In genomic region chr10:15167411-15168295, GRCh38 we compare ENCODE assay signal across 8 cellular contexts. TPM values are rescaled to one million over a fixed set of nuclear protein-coding genes. Genes with fewer than 3 reads are reported as not detected.
DNase-seq lines count a peak whose midpoint lies in the region; ATAC-seq and TF ChIP-seq lines count a peak whose summit lies in the region.

No MANE protein-coding gene starts in this region.

- H3K36me3 Mint-ChIP-seq in activated CD4-positive, alpha-beta memory T cell treated with anti-CD3 and anti-CD28 coated beads for 36 hours = peaks cover 2% of the 10 kb centered on the region

- 0% methylated on average over 32 of the region's 55 CpGs for WGBS in mesenchymal stem cell

- intact Hi-C loops in activated CD4-positive, alpha-beta memory T cell treated with anti-CD3 and anti-CD28 coated beads for 36 hours (cut with micrococcal nuclease) = loop anchor here (1.0 to 10.0 kb wide), 11 partner anchors 26 to 1650 kb away; partner anchors contain the start of genes FAM171A1, MEIG1, PTER and RPP38

- no peak overlapping the region for H4K8ac ChIP-seq in mesenchymal stem cell (ENCODE audit: low read length)

- peak overlapping the region; percentile 58 for H3K27ac ChIP-seq in mesenchymal stem cell (ENCODE audit: low read length, poor library complexity, severe bottlenecking)

- peak overlapping the region in 1 of 2 experiments; percentile 19 for H3K4ac ChIP-seq in mesenchymal stem cell (ENCODE audit: low read depth in 1 of 2, low read length in 2 of 2)

- peak overlapping the region; percentile 90 for H3K9ac ChIP-seq in endocrine pancreas (ENCODE audit: control insufficient read depth, insufficient read depth, low read length)
- peak overlapping the region; percentile 90 for H3K9ac ChIP-seq in mesenchymal stem cell (ENCODE audit: low read length)

- peak overlapping the region; percentile 88 for H3K4me2 ChIP-seq in mesenchymal stem cell (ENCODE audit: low read length, poor library complexity, severe bottlenecking)

- peak overlapping the region in 1 of 2 experiments; percentile 8 for H2BK12ac ChIP-seq in mesenchymal stem cell (ENCODE audit: low read length in 2 of 2)

- no peak overlapping the region for H2BK15ac ChIP-seq in mesenchymal stem cell (ENCODE audit: low read depth, poor library complexity, severe bottlenecking)

- H3K36me3 ChIP-seq in endocrine pancreas (ENCODE audit: control insufficient read depth, insufficient read depth, low read length) (no peaks in the 10 kb centered on the region), mesenchymal stem cell (ENCODE audit: control insufficient read depth in 1 of 2, insufficient read depth in 2 of 2, low read depth in 1 of 2, low read length in 2 of 2) (no peaks in the 10 kb centered on the region)

- H3K4me1 Mint-ChIP-seq in activated CD4-positive, alpha-beta memory T cell treated with anti-CD3 and anti-CD28 coated beads for 36 hours (ENCODE audit: low read depth) = peaks cover 52% of the 10 kb centered on the region

- peak overlapping the region; percentile 84 for H2BK5ac ChIP-seq in mesenchymal stem cell (ENCODE audit: low read depth, low read length, poor library complexity, severe bottlenecking)

- H3K14ac ChIP-seq in mesenchymal stem cell (ENCODE audit: low read length in 2 of 2) = peak overlapping the region; percentile 57 to 98

- H3K27ac Mint-ChIP-seq in activated CD4-positive, alpha-beta memory T cell treated with anti-CD3 and anti-CD28 coated beads for 36 hours = peak overlapping the region; percentile 69

- H3K9me3 ChIP-seq in endocrine pancreas (ENCODE audit: control insufficient read depth, low read length) = no peaks in the 10 kb centered on the region
- H3K9me3 ChIP-seq in mesenchymal stem cell (ENCODE audit: control insufficient read depth, low read length) = no peaks in the 10 kb centered on the region

- peak overlapping the region; percentile 83 for H4K91ac ChIP-seq in mesenchymal stem cell (ENCODE audit: low read length)

- CTCF ChIA-PET in activated CD4-positive, alpha-beta memory T cell treated with anti-CD3 and anti-CD28 coated beads for 36 hours (lab: Charles Lee) = interaction anchor here (1.1 to 1.8 kb wide), 5 partner anchors 17 to 203 kb away, joined by 3 to 18 read pairs (median 3); partner anchors contain the start of gene FAM171A1

- peak overlapping the region; percentile 72 for H2AFZ ChIP-seq in mesenchymal stem cell (ENCODE audit: low read depth, low read length)

- no peak for TF ChIP-seq CTCF in NB4 (IDR thresholded peaks at IDR 0.05; ENCODE audit: low read depth, low read length)

- no peaks in the 10 kb centered on the region for H3K9me3 Mint-ChIP-seq in activated CD4-positive, alpha-beta memory T cell treated with anti-CD3 and anti-CD28 coated beads for 36 hours

- H3K27me3 ChIP-seq in endocrine pancreas (ENCODE audit: control insufficient read depth, insufficient read depth, low read length) (no peaks in the 10 kb centered on the region), mesenchymal stem cell (ENCODE audit: control insufficient read depth in 1 of 2, insufficient read depth in 1 of 2, low read length in 2 of 2) (no peaks in the 10 kb centered on the region)

- H3K4me1 ChIP-seq in endocrine pancreas (ENCODE audit: control insufficient read depth, insufficient read depth, low read length) (peaks cover 10% of the 10 kb centered on the region), mesenchymal stem cell (ENCODE audit: control insufficient read depth, insufficient read depth, low read depth, low read length) (peaks cover 5% of the 10 kb centered on the region)

- peak overlapping the region; percentile 3 to 90 for H3K23ac ChIP-seq in mesenchymal stem cell (ENCODE audit: low read length in 2 of 2)

- peak overlapping the region; percentile 49 for H2BK120ac ChIP-seq in mesenchymal stem cell (ENCODE audit: low read depth, low read length)

- peak overlapping the region; percentile 84 for H3K4me3 Mint-ChIP-seq in activated CD4-positive, alpha-beta memory T cell treated with anti-CD3 and anti-CD28 coated beads for 36 hours

- peaks cover 2% of the 10 kb centered on the region for H3K79me1 ChIP-seq in mesenchymal stem cell (replicated peaks; ENCODE audit: low read length, poor library complexity, severe bottlenecking)

- H3K27me3 Mint-ChIP-seq in activated CD4-positive, alpha-beta memory T cell treated with anti-CD3 and anti-CD28 coated beads for 36 hours = no peaks in the 10 kb centered on the region

- TF ChIP-seq POLR2A in NB4 (IDR thresholded peaks at IDR 0.05; ENCODE audit: extremely low read depth, insufficient read length) = no peak

- POLR2A ChIA-PET in activated CD4-positive, alpha-beta memory T cell treated with anti-CD3 and anti-CD28 coated beads for 36 hours (lab: Charles Lee) = interaction anchor here (0.6 to 3.0 kb wide), 3 partner anchors 31 to 45 kb away, joined by 3 to 30 read pairs (median 4); no protein-coding TSS in a partner anchor

- peak overlapping the region; percentile 89 to 90 for H3K18ac ChIP-seq in mesenchymal stem cell (ENCODE audit: low read depth in 1 of 2, low read length in 2 of 2)

- H3K4me3 ChIP-seq in NB4 (ENCODE audit: low read depth, low read length) = peak overlapping the region; percentile 50
- H3K4me3 ChIP-seq in endocrine pancreas (ENCODE audit: control insufficient read depth, insufficient read depth, low read length) = peak overlapping the region; percentile 78
- H3K4me3 ChIP-seq in mesenchymal stem cell (ENCODE audit: insufficient read depth in 1 of 2, low read depth in 1 of 2, low read length in 2 of 2) = peak overlapping the region; percentile 94 to 99

- ATAC-seq in HG02588 (IDR thresholded peaks at IDR 0.05; ENCODE audit: unreplicated experiment) = peak; percentile 36

- no peak overlapping the region for H2AK5ac ChIP-seq in mesenchymal stem cell (ENCODE audit: low read length, severe bottlenecking)

- peak; percentile 43 for DNase-seq in NCI-H2227 (lab: John Stamatoyannopoulos, UW; ENCODE audit: unreplicated experiment)
- DNase-seq in NCI-H2227 treated with DMSO at 0.1 percent for 48 hours (lab: John Stamatoyannopoulos, UW) = no peak
- DNase-seq in NB4 (ENCODE audit: low read depth) = peak; percentile 52
- DNase-seq in activated CD4-positive, alpha-beta memory T cell treated with anti-CD3 and anti-CD28 coated beads for 36 hours = peak; percentile 63
- peak; percentile 70 for DNase-seq in mesenchymal stem cell
- peak; percentile 9 to 32 for DNase-seq in stimulated activated CD8-positive, alpha-beta memory T cell treated with anti-CD3 and anti-CD28 coated beads, Interleukin-15, amount 100 ng/mL, for 48 hours (ENCODE audit: low read depth in 2 of 2)

RNA-seq across cellular contexts. Expression of gene NMT2, which starts 0.8 kb away (rescaled TPM):
- 10 to 100 TPM; 21.8 to 22.1 TPM for total RNA-seq in activated CD4-positive, alpha-beta memory T cell treated with anti-CD3 and anti-CD28 coated beads for 36 hours
- polyA plus RNA-seq in mesenchymal stem cell (2013, experiment 1 of 2) = 14.5 TPM
- polyA plus RNA-seq in mesenchymal stem cell (2013, experiment 2 of 2) = 14.9 TPM
